Comparison of ENCODE assay signal across 35 cellular contexts in the genomic region with DNA sequence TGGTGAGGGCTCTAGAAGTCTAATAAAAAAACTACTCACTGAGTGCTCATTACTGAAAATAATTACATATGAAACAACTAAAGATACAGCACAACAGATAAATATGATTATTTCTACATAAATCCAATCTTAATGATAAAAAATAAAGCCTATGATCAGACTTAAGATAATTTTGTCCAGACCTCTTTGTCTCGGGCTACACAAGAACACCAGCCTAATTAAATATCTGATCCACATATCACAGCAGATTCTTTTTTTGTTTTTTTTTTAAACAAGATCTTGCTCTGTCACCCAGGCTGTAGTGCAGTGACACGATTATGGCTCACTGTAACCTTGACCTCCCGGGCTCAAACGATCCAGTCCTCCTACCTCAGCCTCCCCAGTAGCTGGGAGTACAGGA. TPM values are rescaled to one million over a fixed set of nuclear protein-coding genes. Genes with fewer than 3 reads are reported as not detected.
"Had no signal": no experiment of that assay in that cellular context is flagged by ENCODE, and none has a peak within 500 bp of the region (broad histone marks: within the 10 kb centered on the region; RNA-seq: fewer than 3 reads in every experiment).

No MANE protein-coding gene starts in this region.

- ATAC-seq: activated CD8-positive, alpha-beta T cell treated with anti-CD3 and anti-CD28 coated beads for 36 hours; activated naive CD4-positive, alpha-beta T cell treated with anti-CD3 and anti-CD28 coated beads, Interleukin-2, amount 50 U/mL, for 72 hours; activated T-cell treated with anti-CD3 and anti-CD28 coated beads, Interleukin-2, amount 50 U/mL, for 4 hours; activated T-cell treated with anti-CD3 and anti-CD28 coated beads, Interleukin-2, amount 50 U/mL, for 72 hours; activated T-helper 17 cell treated with anti-CD3 and anti-CD28 coated beads, Interleukin-2, amount 50 U/mL, for 72 hours; body of pancreas had no signal

- H3K9me3 ChIP-seq: adrenal gland, body of pancreas, breast epithelium had no signal

- H3K4me3 ChIP-seq: adrenal gland, body of pancreas, breast epithelium had no signal

- H3K4me1 Mint-ChIP-seq: activated naive CD8-positive, alpha-beta T cell treated with anti-CD3 and anti-CD28 coated beads for 36 hours; activated T-helper 17 cell treated with anti-CD3 and anti-CD28 coated beads, Interleukin-2, amount 50 U/mL, for 72 hours had no signal

- H3K27me3 Mint-ChIP-seq: activated B cell treated with CpG ODN at 0.5 μM for 24 hours; activated CD4-positive, alpha-beta memory T cell treated with anti-CD3 and anti-CD28 coated beads for 36 hours; activated CD4-positive, alpha-beta T cell treated with anti-CD3 and anti-CD28 coated beads, Interleukin-2, amount 10 ng/mL, durations not matched to agents 24 days and 14 days; activated CD8-positive, alpha-beta T cell treated with anti-CD3 and anti-CD28 coated beads for 36 hours; activated naive CD8-positive, alpha-beta T cell treated with anti-CD3 and anti-CD28 coated beads for 36 hours; activated T-helper 17 cell treated with anti-CD3 and anti-CD28 coated beads, Interleukin-2, amount 50 U/mL, for 72 hours had no signal

- H3K9me3 Mint-ChIP-seq: activated B cell treated with CpG ODN at 0.5 μM for 24 hours; activated CD4-positive, alpha-beta memory T cell treated with anti-CD3 and anti-CD28 coated beads for 36 hours; activated CD4-positive, alpha-beta T cell treated with anti-CD3 and anti-CD28 coated beads, Interleukin-2, amount 10 ng/mL, durations not matched to agents 24 days and 14 days; activated CD8-positive, alpha-beta T cell treated with anti-CD3 and anti-CD28 coated beads for 36 hours; activated naive CD4-positive, alpha-beta T cell treated with anti-CD3 and anti-CD28 coated beads for 36 hours; activated T-cell treated with anti-CD3 and anti-CD28 coated beads, Interleukin-2, amount 50 U/mL, for 4 hours; activated T-helper 1 cell treated with anti-CD3 and anti-CD28 coated beads, Interleukin-12 subunit alpha, Interleukin-12 subunit beta, Interleukin-2, Interleukin-4 antibody, amounts not matched to agents 30 ng/mL and 10 ng/mL and 1 ng/mL, durations not matched to agents 14 hours and 24 hours and 36 hours; activated T-helper 17 cell treated with anti-CD3 and anti-CD28 coated beads, Interleukin-2, amount 50 U/mL, for 72 hours; T-helper 1 cell treated with Interleukin-12 subunit alpha and Interleukin-12 subunit beta and Interleukin-4 antibody, amounts not matched to agents 30 μg/mL and 1 μg/mL, for 36 hours; T-helper 2 cell treated with Interferon-gamma antibody and Interleukin-4, amounts not matched to agents 5 μg/mL and 100 μg/mL, for 36 hours had no signal

- H3K27me3 ChIP-seq: adrenal gland, body of pancreas, brain microvascular endothelial cell, breast epithelium had no signal

- H3K27ac ChIP-seq: adrenal gland, body of pancreas, brain microvascular endothelial cell, breast epithelium, VCaP had no signal

- H3K4me1 ChIP-seq: adrenal gland, body of pancreas, breast epithelium had no signal

- FAIRE-seq: astrocyte had no signal

- H3K4me3 Mint-ChIP-seq: activated B cell treated with CpG ODN at 0.5 μM for 24 hours; activated CD4-positive, alpha-beta memory T cell treated with anti-CD3 and anti-CD28 coated beads for 36 hours; activated CD4-positive, alpha-beta T cell treated with anti-CD3 and anti-CD28 coated beads, Interleukin-2, amount 10 ng/mL, durations not matched to agents 24 days and 14 days; activated CD8-positive, alpha-beta T cell treated with anti-CD3 and anti-CD28 coated beads for 36 hours; activated naive CD4-positive, alpha-beta T cell treated with anti-CD3 and anti-CD28 coated beads for 36 hours; activated naive CD8-positive, alpha-beta T cell treated with anti-CD3 and anti-CD28 coated beads for 36 hours; activated T-cell treated with anti-CD3 and anti-CD28 coated beads, Interleukin-2, amount 50 U/mL, for 4 hours; activated T-cell treated with anti-CD3 and anti-CD28 coated beads, Interleukin-2, amount 50 U/mL, for 72 hours; activated T-helper 1 cell treated with anti-CD3 and anti-CD28 coated beads, Interleukin-12 subunit alpha, Interleukin-12 subunit beta, Interleukin-2, Interleukin-4 antibody, amounts not matched to agents 30 ng/mL and 10 ng/mL and 1 ng/mL, durations not matched to agents 14 hours and 24 hours and 36 hours; activated T-helper 17 cell treated with anti-CD3 and anti-CD28 coated beads, Interleukin-2, amount 50 U/mL, for 72 hours; T-helper 1 cell treated with Interleukin-12 subunit alpha and Interleukin-12 subunit beta and Interleukin-4 antibody, amounts not matched to agents 30 μg/mL and 1 μg/mL, for 36 hours; T-helper 2 cell treated with Interferon-gamma antibody and Interleukin-4, amounts not matched to agents 5 μg/mL and 100 μg/mL, for 36 hours had no signal

- H3K36me3 ChIP-seq: breast epithelium had no signal

- DNase-seq: activated B cell treated with CpG ODN at 0.5 μM for 24 hours; activated CD4-positive, alpha-beta memory T cell treated with anti-CD3 and anti-CD28 coated beads for 36 hours; activated CD4-positive, alpha-beta T cell treated with anti-CD3 and anti-CD28 coated beads for 4 hours; activated CD4-positive, alpha-beta T cell treated with anti-CD3 and anti-CD28 coated beads, Interleukin-2, amount 10 ng/mL, durations not matched to agents 24 days and 14 days; activated CD4-positive, alpha-beta T cell treated with anti-CD3 and anti-CD28 coated beads, Interleukin-2, amount 50 U/mL, for 1 hour; activated CD4-positive, alpha-beta T cell treated with anti-CD3 and anti-CD28 coated beads, Interleukin-2, amount 50 U/mL, for 4 hours; activated CD4-positive, CD25-positive, alpha-beta regulatory T cell treated with anti-CD3 and anti-CD28 coated beads, Interleukin-2, amount 50 U/mL, for 72 hours; activated CD8-positive, alpha-beta memory T cell treated with anti-CD3 and anti-CD28 coated beads, Interleukin-2, amount 50 U/mL, for 4 hours; activated CD8-positive, alpha-beta T cell treated with anti-CD3 and anti-CD28 coated beads for 36 hours; activated effector memory CD4-positive, alpha-beta T cell treated with anti-CD3 and anti-CD28 coated beads, Interleukin-2, amount 50 U/mL, for 16 hours; activated gamma-delta T cell treated with Interleukin-2 at 50 U/mL for 16 hours; activated naive CD4-positive, alpha-beta T cell; activated naive CD4-positive, alpha-beta T cell treated with anti-CD3 and anti-CD28 coated beads for 36 hours; activated naive CD8-positive, alpha-beta T cell treated with anti-CD3 and anti-CD28 coated beads for 36 hours; activated T-cell treated with anti-CD3 and anti-CD28 coated beads for 4 hours; activated T-cell treated with anti-CD3 and anti-CD28 coated beads, Interleukin-2, amount 50 U/mL, for 1 hour; activated T-cell treated with anti-CD3 and anti-CD28 coated beads, Interleukin-2, amount 50 U/mL, for 4 hours; activated T-cell treated with anti-CD3 and anti-CD28 coated beads, Interleukin-2, amount 50 U/mL, for 72 hours; adrenal gland; amniotic stem cell; aorta; body of pancreas; brain microvascular endothelial cell; central memory CD4-positive, alpha-beta T cell; T-helper 2 cell; T-helper 9 cell had no signal

- H3K27ac Mint-ChIP-seq: activated B cell treated with CpG ODN at 0.5 μM for 24 hours; activated CD4-positive, alpha-beta memory T cell treated with anti-CD3 and anti-CD28 coated beads for 36 hours; activated CD4-positive, alpha-beta T cell treated with anti-CD3 and anti-CD28 coated beads, Interleukin-2, amount 10 ng/mL, durations not matched to agents 24 days and 14 days; activated CD8-positive, alpha-beta T cell treated with anti-CD3 and anti-CD28 coated beads for 36 hours; activated naive CD4-positive, alpha-beta T cell treated with anti-CD3 and anti-CD28 coated beads for 36 hours; activated naive CD4-positive, alpha-beta T cell treated with anti-CD3 and anti-CD28 coated beads, Interleukin-2, amount 50 U/mL, for 72 hours; activated naive CD8-positive, alpha-beta T cell treated with anti-CD3 and anti-CD28 coated beads for 36 hours; activated T-cell treated with anti-CD3 and anti-CD28 coated beads, Interleukin-2, amount 50 U/mL, for 72 hours; activated T-helper 1 cell treated with anti-CD3 and anti-CD28 coated beads, Interleukin-12 subunit alpha, Interleukin-12 subunit beta, Interleukin-2, Interleukin-4 antibody, amounts not matched to agents 30 ng/mL and 10 ng/mL and 1 ng/mL, durations not matched to agents 14 hours and 24 hours and 36 hours; activated T-helper 17 cell treated with anti-CD3 and anti-CD28 coated beads, Interleukin-2, amount 50 U/mL, for 72 hours; T-helper 1 cell treated with Interleukin-12 subunit alpha and Interleukin-12 subunit beta and Interleukin-4 antibody, amounts not matched to agents 30 μg/mL and 1 μg/mL, for 36 hours; T-helper 2 cell treated with Interferon-gamma antibody and Interleukin-4, amounts not matched to agents 5 μg/mL and 100 μg/mL, for 36 hours had no signal

RNA-seq across cellular contexts. Expression of a gene that starts 30.3 kb away (rescaled TPM):
- total RNA-seq: activated B cell treated with CpG ODN at 0.5 μM for 24 hours; activated CD4-positive, alpha-beta memory T cell treated with anti-CD3 and anti-CD28 coated beads for 36 hours; activated CD8-positive, alpha-beta memory T cell treated with anti-CD3 and anti-CD28 coated beads for 36 hours; activated T-cell treated with anti-CD3 and anti-CD28 coated beads, Interleukin-2, amount 50 U/mL, for 4 hours; activated T-cell treated with anti-CD3 and anti-CD28 coated beads, Interleukin-2, amount 50 U/mL, for 72 hours had no signal
